1 cellular context compared by ENCODE assay signal in the genomic region with DNA sequence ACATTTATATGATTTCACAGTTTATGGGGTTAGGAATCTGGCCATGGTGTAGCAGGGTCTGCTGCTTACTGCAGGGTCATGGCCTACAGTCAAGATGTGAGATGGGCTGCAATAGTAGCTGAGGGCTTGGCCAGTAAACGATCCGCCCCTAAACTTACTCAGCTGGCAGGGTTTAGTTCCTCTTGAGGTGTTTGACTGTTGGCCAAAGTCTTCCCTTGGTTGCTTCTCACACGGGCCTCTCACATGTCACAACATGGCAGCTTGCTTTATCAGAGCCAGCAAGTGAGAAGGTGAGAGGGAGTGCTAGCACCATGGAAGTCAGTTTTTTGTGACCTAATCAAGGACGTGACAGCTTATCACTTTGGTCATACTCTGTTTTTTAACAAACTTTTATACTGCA.
TF ChIP-seq lines count a peak whose summit lies in the region.

No MANE protein-coding gene starts in this region.

TF ChIP-seq in K562, 482 proteins besides CTCF, POLR2A, EP300 and RAD21 (continued from another document):
- TF ChIP-seq, protein P1, sequence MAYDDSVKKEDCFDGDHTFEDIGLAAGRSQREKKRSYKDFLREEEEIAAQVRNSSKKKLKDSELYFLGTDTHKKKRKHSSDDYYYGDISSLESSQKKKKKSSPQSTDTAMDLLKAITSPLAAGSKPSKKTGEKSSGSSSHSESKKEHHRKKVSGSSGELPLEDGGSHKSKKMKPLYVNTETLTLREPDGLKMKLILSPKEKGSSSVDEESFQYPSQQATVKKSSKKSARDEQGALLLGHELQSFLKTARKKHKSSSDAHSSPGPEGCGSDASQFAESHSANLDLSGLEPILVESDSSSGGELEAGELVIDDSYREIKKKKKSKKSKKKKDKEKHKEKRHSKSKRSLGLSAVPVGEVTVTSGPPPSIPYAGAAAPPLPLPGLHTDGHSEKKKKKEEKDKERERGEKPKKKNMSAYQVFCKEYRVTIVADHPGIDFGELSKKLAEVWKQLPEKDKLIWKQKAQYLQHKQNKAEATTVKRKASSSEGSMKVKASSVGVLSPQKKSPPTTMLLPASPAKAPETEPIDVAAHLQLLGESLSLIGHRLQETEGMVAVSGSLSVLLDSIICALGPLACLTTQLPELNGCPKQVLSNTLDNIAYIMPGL (CRISPR knock-in tag; IDR thresholded peaks at IDR 0.05) = no peak
- TF ChIP-seq MEIS2 (IDR thresholded peaks at IDR 0.05; ENCODE audit: partially characterized antibody) = peak; percentile 24
- TF ChIP-seq SREBF2 (CRISPR knock-in tag; IDR thresholded peaks at IDR 0.05) = no peak
